ENCODE assay signal across 1 cellular context in the genomic region with DNA sequence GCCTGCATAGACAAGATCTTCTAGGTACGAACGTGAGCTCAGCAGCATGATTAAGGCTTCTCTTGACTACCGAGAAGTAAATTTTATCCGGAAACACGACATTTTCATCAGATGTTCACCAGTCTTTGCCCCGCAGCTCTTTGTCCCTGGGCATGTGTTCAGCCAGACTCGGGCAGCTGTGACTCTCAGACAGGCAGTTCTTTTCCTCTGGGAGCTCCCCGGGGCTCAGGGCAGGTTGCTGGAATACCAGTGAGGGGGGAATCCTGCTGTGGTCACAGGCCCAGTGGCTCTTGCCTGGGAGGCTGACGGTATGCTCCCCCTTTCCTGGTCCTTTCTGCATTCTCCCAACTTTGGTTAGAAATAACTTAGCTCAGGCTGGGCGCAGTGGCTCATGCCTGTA.
TF ChIP-seq lines count a peak whose summit lies in the region.

No MANE protein-coding gene starts in this region.

TF ChIP-seq in H1, 55 proteins besides CTCF, POLR2A, EP300 and RAD21 (continued from another document):
- TF ChIP-seq, protein P1, sequence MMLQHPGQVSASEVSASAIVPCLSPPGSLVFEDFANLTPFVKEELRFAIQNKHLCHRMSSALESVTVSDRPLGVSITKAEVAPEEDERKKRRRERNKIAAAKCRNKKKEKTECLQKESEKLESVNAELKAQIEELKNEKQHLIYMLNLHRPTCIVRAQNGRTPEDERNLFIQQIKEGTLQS (IDR thresholded peaks at IDR 0.05; ENCODE audit: insufficient read depth, low read depth, low read length): no peak
- TF ChIP-seq, protein P2, sequence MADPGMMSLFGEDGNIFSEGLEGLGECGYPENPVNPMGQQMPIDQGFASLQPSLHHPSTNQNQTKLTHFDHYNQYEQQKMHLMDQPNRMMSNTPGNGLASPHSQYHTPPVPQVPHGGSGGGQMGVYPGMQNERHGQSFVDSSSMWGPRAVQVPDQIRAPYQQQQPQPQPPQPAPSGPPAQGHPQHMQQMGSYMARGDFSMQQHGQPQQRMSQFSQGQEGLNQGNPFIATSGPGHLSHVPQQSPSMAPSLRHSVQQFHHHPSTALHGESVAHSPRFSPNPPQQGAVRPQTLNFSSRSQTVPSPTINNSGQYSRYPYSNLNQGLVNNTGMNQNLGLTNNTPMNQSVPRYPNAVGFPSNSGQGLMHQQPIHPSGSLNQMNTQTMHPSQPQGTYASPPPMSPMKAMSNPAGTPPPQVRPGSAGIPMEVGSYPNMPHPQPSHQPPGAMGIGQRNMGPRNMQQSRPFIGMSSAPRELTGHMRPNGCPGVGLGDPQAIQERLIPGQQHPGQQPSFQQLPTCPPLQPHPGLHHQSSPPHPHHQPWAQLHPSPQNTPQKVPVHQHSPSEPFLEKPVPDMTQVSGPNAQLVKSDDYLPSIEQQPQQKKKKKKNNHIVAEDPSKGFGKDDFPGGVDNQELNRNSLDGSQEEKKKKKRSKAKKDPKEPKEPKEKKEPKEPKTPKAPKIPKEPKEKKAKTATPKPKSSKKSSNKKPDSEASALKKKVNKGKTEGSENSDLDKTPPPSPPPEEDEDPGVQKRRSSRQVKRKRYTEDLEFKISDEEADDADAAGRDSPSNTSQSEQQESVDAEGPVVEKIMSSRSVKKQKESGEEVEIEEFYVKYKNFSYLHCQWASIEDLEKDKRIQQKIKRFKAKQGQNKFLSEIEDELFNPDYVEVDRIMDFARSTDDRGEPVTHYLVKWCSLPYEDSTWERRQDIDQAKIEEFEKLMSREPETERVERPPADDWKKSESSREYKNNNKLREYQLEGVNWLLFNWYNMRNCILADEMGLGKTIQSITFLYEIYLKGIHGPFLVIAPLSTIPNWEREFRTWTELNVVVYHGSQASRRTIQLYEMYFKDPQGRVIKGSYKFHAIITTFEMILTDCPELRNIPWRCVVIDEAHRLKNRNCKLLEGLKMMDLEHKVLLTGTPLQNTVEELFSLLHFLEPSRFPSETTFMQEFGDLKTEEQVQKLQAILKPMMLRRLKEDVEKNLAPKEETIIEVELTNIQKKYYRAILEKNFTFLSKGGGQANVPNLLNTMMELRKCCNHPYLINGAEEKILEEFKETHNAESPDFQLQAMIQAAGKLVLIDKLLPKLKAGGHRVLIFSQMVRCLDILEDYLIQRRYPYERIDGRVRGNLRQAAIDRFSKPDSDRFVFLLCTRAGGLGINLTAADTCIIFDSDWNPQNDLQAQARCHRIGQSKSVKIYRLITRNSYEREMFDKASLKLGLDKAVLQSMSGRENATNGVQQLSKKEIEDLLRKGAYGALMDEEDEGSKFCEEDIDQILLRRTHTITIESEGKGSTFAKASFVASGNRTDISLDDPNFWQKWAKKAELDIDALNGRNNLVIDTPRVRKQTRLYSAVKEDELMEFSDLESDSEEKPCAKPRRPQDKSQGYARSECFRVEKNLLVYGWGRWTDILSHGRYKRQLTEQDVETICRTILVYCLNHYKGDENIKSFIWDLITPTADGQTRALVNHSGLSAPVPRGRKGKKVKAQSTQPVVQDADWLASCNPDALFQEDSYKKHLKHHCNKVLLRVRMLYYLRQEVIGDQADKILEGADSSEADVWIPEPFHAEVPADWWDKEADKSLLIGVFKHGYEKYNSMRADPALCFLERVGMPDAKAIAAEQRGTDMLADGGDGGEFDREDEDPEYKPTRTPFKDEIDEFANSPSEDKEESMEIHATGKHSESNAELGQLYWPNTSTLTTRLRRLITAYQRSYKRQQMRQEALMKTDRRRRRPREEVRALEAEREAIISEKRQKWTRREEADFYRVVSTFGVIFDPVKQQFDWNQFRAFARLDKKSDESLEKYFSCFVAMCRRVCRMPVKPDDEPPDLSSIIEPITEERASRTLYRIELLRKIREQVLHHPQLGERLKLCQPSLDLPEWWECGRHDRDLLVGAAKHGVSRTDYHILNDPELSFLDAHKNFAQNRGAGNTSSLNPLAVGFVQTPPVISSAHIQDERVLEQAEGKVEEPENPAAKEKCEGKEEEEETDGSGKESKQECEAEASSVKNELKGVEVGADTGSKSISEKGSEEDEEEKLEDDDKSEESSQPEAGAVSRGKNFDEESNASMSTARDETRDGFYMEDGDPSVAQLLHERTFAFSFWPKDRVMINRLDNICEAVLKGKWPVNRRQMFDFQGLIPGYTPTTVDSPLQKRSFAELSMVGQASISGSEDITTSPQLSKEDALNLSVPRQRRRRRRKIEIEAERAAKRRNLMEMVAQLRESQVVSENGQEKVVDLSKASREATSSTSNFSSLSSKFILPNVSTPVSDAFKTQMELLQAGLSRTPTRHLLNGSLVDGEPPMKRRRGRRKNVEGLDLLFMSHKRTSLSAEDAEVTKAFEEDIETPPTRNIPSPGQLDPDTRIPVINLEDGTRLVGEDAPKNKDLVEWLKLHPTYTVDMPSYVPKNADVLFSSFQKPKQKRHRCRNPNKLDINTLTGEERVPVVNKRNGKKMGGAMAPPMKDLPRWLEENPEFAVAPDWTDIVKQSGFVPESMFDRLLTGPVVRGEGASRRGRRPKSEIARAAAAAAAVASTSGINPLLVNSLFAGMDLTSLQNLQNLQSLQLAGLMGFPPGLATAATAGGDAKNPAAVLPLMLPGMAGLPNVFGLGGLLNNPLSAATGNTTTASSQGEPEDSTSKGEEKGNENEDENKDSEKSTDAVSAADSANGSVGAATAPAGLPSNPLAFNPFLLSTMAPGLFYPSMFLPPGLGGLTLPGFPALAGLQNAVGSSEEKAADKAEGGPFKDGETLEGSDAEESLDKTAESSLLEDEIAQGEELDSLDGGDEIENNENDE (IDR thresholded peaks at IDR 0.05; ENCODE audit: insufficient replicate concordance, low read length): no peak
- TF ChIP-seq HDAC2 (IDR thresholded peaks at IDR 0.05; ENCODE audit: borderline replicate concordance in 1 of 2, low read depth in 2 of 2, low read length in 2 of 2) (no peak), RBBP5 (IDR thresholded peaks at IDR 0.05; ENCODE audit: borderline replicate concordance, low read depth, low read length) (no peak), KDM5A (IDR thresholded peaks at IDR 0.05; ENCODE audit: low read length) (no peak), NANOG (IDR thresholded peaks at IDR 0.05; ENCODE audit: insufficient read depth, low read depth, low read length, poor library complexity, severe bottlenecking) (no peak), HDAC6 (IDR thresholded peaks at IDR 0.05; ENCODE audit: low read depth, low read length) (no peak), SAP30 (IDR thresholded peaks at IDR 0.05; ENCODE audit: insufficient read depth, insufficient replicate concordance, low read length) (no peak), CHD2 (IDR thresholded peaks at IDR 0.05; ENCODE audit: low read length) (no peak), BACH1 (IDR thresholded peaks at IDR 0.05; ENCODE audit: low read length) (no peak), GTF2F1 (IDR thresholded peaks at IDR 0.05; ENCODE audit: borderline replicate concordance, low read depth, low read length) (no peak)
- TF ChIP-seq, protein P3, sequence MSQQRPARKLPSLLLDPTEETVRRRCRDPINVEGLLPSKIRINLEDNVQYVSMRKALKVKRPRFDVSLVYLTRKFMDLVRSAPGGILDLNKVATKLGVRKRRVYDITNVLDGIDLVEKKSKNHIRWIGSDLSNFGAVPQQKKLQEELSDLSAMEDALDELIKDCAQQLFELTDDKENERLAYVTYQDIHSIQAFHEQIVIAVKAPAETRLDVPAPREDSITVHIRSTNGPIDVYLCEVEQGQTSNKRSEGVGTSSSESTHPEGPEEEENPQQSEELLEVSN (IDR thresholded peaks at IDR 0.05): no peak
